In the genomic region with DNA sequence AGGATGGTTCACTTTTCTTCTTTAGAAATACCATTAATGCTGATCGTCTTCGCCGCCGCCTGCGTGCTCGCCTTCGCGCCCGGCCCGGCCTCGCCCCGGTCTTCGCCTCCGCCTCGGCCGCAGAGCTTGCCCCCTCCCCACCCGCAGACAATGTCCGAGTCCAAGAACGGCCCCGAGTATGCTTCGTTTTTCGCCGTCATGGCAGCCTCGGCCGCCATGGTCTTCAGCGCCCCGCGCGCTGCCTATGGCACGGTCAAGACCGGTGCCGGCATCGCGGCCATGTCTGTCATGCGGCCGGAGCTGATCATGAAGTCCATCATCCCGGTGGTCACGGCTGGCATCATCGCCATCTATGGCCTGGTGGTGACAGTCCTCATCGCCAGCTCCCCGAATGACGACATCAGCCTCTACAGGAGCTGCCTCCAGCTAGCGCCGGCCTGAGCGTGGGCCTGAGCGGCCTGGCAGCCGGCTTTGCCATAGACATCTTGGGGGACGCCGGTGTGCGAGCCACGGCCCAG, we compare ENCODE assay signal across 9 cellular contexts. TPM values are rescaled to one million over a fixed set of nuclear protein-coding genes. Genes with fewer than 3 reads are reported as not detected.
DNase-seq lines count a peak whose midpoint lies in the region; ATAC-seq and TF ChIP-seq lines count a peak whose summit lies in the region.
"Had no signal": no experiment of that assay in that cellular context is flagged by ENCODE, and none has a peak within 500 bp of the region (broad histone marks: within the 10 kb centered on the region; RNA-seq: fewer than 3 reads in every experiment).

No MANE protein-coding gene starts in this region.

- peaks cover 8% of the 10 kb centered on the region for H3K27me3 Mint-ChIP-seq in dendritic cell treated with granulocyte-macrophage colony-stimulating factor and Interleukin-4, amounts not matched to agents 40 ng/mL and 50 ng/mL, for 4 days

- peak; percentile 31 for DNase-seq in myocyte (ENCODE audit: low read depth)
- peak; percentile 61 to 81 for DNase-seq in aorta
- no peak for DNase-seq in MG63
- no peak for DNase-seq in NCI-H146 treated with DMSO at 0.1 percent for 48 hours (lab: John Stamatoyannopoulos, UW; ENCODE audit: unreplicated experiment)
- no peak for DNase-seq in NCI-H187 treated with DMSO at 0.1 percent for 48 hours (lab: John Stamatoyannopoulos, UW)

- WGBS in aorta, 2 donors = 8 to 10% methylated on average over 51 of the region's 51 CpGs

- H3K4me1 ChIP-seq in DOHH2 (ENCODE audit: control insufficient read depth, low read length) = peaks cover 18% of the 10 kb centered on the region
- H3K4me1 ChIP-seq in OCI-LY1 (ENCODE audit: insufficient read depth, low read length, severe bottlenecking) = peaks cover 12% of the 10 kb centered on the region
- H3K4me1 ChIP-seq in aorta (ENCODE audit: control insufficient read depth in 1 of 2, insufficient read depth in 2 of 2, low read length in 2 of 2) = peaks cover 0 to 4% of the 10 kb centered on the region in 2 donors

- TF ChIP-seq CTCF in DOHH2 (IDR thresholded peaks at IDR 0.05; ENCODE audit: low read depth, low read length, poor library complexity, severe bottlenecking) (no peak), OCI-LY1 (IDR thresholded peaks at IDR 0.05; ENCODE audit: low read length) (no peak)

- H3K79me2 ChIP-seq in DOHH2 (ENCODE audit: control insufficient read depth, low read length) (no peaks in the 10 kb centered on the region), OCI-LY1 (ENCODE audit: insufficient read depth, low read length) (no peaks in the 10 kb centered on the region)

- H3K27me3 ChIP-seq in DOHH2 (ENCODE audit: control insufficient read depth, low read length) (no peaks in the 10 kb centered on the region), OCI-LY1 (ENCODE audit: insufficient read depth, low read length) (0 out of 2 replicates have a peak, but pooled peaks cover 2% of the 10 kb centered on the region), aorta (ENCODE audit: control insufficient read depth in 1 of 2, insufficient read depth in 2 of 2, low read length in 1 of 2) (no peaks in the 10 kb centered on the region), MG63 (no peaks in the 10 kb centered on the region)

- H3K36me3 Mint-ChIP-seq in dendritic cell treated with granulocyte-macrophage colony-stimulating factor and Interleukin-4, amounts not matched to agents 40 ng/mL and 50 ng/mL, for 4 days (ENCODE audit: low read depth) = no peaks in the 10 kb centered on the region

- peak overlapping the region; percentile 89 for H2AFZ ChIP-seq in OCI-LY1 (ENCODE audit: low read length)

- H3K27ac ChIP-seq in DOHH2 (ENCODE audit: low read depth, low read length) = peak overlapping the region; percentile 68
- H3K27ac ChIP-seq in OCI-LY1 (ENCODE audit: low read depth, low read length, poor library complexity, severe bottlenecking) = no peak overlapping the region
- H3K27ac ChIP-seq in aorta (ENCODE audit: low read depth in 1 of 2, low read length in 2 of 2) = peak overlapping the region in 1 of 2 donors; percentile 39

- H4K20me1 ChIP-seq in DOHH2 (ENCODE audit: control insufficient read depth, insufficient read depth, low read depth, low read length) (no peaks in the 10 kb centered on the region), OCI-LY1 (ENCODE audit: insufficient read depth, low read length) (no peaks in the 10 kb centered on the region)

- H3K4me2 ChIP-seq in DOHH2 (ENCODE audit: low read length) = peak overlapping the region; percentile 81
- peak overlapping the region; percentile 74 for H3K4me2 ChIP-seq in OCI-LY1 (ENCODE audit: low read length)

- H3K4me3 ChIP-seq in DOHH2 (ENCODE audit: low read length) (peak overlapping the region; percentile 69), OCI-LY1 (ENCODE audit: low read depth, low read length, poor library complexity, severe bottlenecking) (peak overlapping the region; percentile 44), aorta (ENCODE audit: low read length in 2 of 2) (peak overlapping the region; percentile 38 to 72), MG63 (no peak overlapping the region)

- H3K9ac ChIP-seq in OCI-LY1 (ENCODE audit: low read length) = peak overlapping the region; percentile 62

- intact Hi-C loops in dendritic cell treated with granulocyte-macrophage colony-stimulating factor and Interleukin-4, amounts not matched to agents 40 ng/mL and 50 ng/mL, for 4 days (cut with micrococcal nuclease) = loop anchor here (2.0 to 5.0 kb wide), 2 partner anchors 20 to 35 kb away; a partner anchor contains a TSS
- intact Hi-C loops in aorta (cut with DNase I) = loop anchor here (2.0 to 5.0 kb wide), 3 partner anchors 35 to 150 kb away; a partner anchor contains a TSS

- H3F3A ChIP-seq in DOHH2 (ENCODE audit: control insufficient read depth, insufficient read depth) (peaks cover 3% of the 10 kb centered on the region; the same call in 1 of the 2 replicates), OCI-LY1 (ENCODE audit: insufficient read depth, low read length) (no peaks in the 10 kb centered on the region)

- peak; percentile 75 for ATAC-seq in aorta (ENCODE audit: low FRiP score)

- peak overlapping the region; percentile 90 for H3K27ac Mint-ChIP-seq in dendritic cell treated with granulocyte-macrophage colony-stimulating factor and Interleukin-4, amounts not matched to agents 40 ng/mL and 50 ng/mL, for 4 days

- H3K36me3 ChIP-seq in DOHH2 (ENCODE audit: control insufficient read depth, low read length) (no peaks in the 10 kb centered on the region), OCI-LY1 (ENCODE audit: insufficient read depth, low read length) (no peaks in the 10 kb centered on the region), aorta (ENCODE audit: control insufficient read depth in 1 of 2, insufficient read depth in 2 of 2, low read length in 1 of 2) (no peaks in the 10 kb centered on the region), MG63 (no peaks in the 10 kb centered on the region)

- no peaks in the 10 kb centered on the region for H3K9me2 ChIP-seq in DOHH2 (replicated peaks; ENCODE audit: control insufficient read depth, low read length)
- H3K9me2 ChIP-seq in OCI-LY1 (ENCODE audit: low read depth, low read length) = no peaks in the 10 kb centered on the region

- peaks cover 19% of the 10 kb centered on the region for H3K4me1 Mint-ChIP-seq in dendritic cell treated with granulocyte-macrophage colony-stimulating factor and Interleukin-4, amounts not matched to agents 40 ng/mL and 50 ng/mL, for 4 days (ENCODE audit: low read depth)

- no peaks in the 10 kb centered on the region for H3K9me3 Mint-ChIP-seq in dendritic cell treated with granulocyte-macrophage colony-stimulating factor and Interleukin-4, amounts not matched to agents 40 ng/mL and 50 ng/mL, for 4 days

- H3K4me3 Mint-ChIP-seq in dendritic cell treated with granulocyte-macrophage colony-stimulating factor and Interleukin-4, amounts not matched to agents 40 ng/mL and 50 ng/mL, for 4 days = peak overlapping the region; percentile 86

- H3K9me3 ChIP-seq in DOHH2 (ENCODE audit: control insufficient read depth, insufficient read depth, low read length) = no peaks in the 10 kb centered on the region
- no peaks in the 10 kb centered on the region for H3K9me3 ChIP-seq in OCI-LY1 (ENCODE audit: low read length)
- no peaks in the 10 kb centered on the region for H3K9me3 ChIP-seq in aorta (ENCODE audit: control insufficient read depth, low read length)
- H3K9me3 ChIP-seq in MG63 = no peaks in the 10 kb centered on the region

RNA-seq across cellular contexts. Expression of a gene that starts 4.7 kb away (rescaled TPM):
- total RNA-seq in myocyte = 1.4 and 1.8 TPM in 2 replicates
- polyA plus RNA-seq in myocyte (2012) = 4.1 TPM
- total RNA-seq in aorta = 1 to 10 TPM; 1.4 to 2.8 TPM
- polyA plus RNA-seq in aorta = under 1 TPM in 1 of 2 donors, not detected in 1; 0.72 TPM
- total RNA-seq in MG63 (2014; rRNA removed; shearing (Covaris generic); ENCODE audit: low replicate concordance) = not detected in 2 replicates
- total RNA-seq: HT1080 had no signal

RNA-seq across cellular contexts. Expression of a gene that starts 18.8 kb away (rescaled TPM):
- total RNA-seq in myocyte (44.3 and 45.2 TPM in 2 replicates), aorta (10 to 100 TPM; 16.1 to 16.8 TPM)
- 20.9 TPM for polyA plus RNA-seq in myocyte (2012)
- 10 to 100 TPM; 14.4 to 33.1 TPM for polyA plus RNA-seq in aorta
- 29.2 and 37.5 TPM in 2 replicates for total RNA-seq in MG63 (2014; rRNA removed; shearing (Covaris generic); ENCODE audit: low replicate concordance)

RNA-seq across cellular contexts. Expression of a gene that starts 54.7 kb away (rescaled TPM):
- total RNA-seq in myocyte = 4.3 and 4.7 TPM in 2 replicates
- polyA plus RNA-seq in myocyte (2012) = 4.9 TPM
- 10 to 100 TPM; 17.2 to 21.1 TPM for total RNA-seq in aorta
- 1 to 10 TPM; 4.8 to 5.8 TPM for polyA plus RNA-seq in aorta
- 0.40 and 2.3 TPM in 2 replicates for total RNA-seq in MG63 (2014; rRNA removed; shearing (Covaris generic); ENCODE audit: low replicate concordance)

Comparison
In these comparisons a context has a peak if more than half of its experiments do, and no peak if none do; other contexts are left out.
1. DNase-seq: peak in myocyte (single experiment) and aorta (2 of 2); none in MG63 (single experiment), NCI-H146 treated with DMSO at 0.1 percent for 48 hours (single experiment) and NCI-H187 treated with DMSO at 0.1 percent for 48 hours (single experiment).